ENCODE assay signal across 8 cellular contexts in the genomic region with DNA sequence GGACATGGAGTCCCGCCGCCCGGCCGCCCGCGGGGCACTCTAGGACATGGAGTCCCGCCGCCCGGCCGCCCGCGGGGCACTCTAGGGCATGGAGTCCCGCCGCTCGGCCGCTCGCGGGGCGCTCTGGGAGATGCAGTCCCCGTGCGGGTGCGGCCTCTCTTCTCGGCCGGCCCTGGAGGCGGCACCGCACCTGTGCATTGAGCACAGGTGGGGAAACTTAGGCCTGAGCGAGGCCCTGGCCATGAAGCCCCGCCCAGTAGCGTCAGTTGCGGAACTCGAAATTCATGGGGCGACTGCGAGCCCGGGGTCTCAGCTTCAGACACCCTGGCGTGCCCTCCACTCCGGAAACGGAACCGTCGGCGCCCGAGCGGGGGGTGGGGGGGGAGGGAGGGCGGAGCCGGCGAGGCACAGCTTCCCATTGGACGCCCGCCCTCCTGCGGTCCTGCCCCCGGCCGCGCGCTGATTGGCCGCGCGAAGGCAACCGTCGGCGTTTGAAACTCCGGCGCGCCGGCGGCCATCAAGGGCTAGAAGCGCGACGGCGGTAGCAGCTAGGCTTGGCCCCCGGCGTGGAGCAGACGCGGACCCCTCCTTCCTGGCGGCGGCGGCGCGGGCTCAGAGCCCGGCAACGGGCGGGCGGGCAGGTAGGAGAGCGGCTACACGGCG. TPM values are rescaled to one million over a fixed set of nuclear protein-coding genes. Genes with fewer than 3 reads are reported as not detected.
DNase-seq lines count a peak whose midpoint lies in the region; ATAC-seq and TF ChIP-seq lines count a peak whose summit lies in the region.

Gene TACC3 (plus strand): TSS at position 519 of the 663 bp plus-strand sequence. CDS start 1,901 bp downstream, outside the sequence.
A gene with protein sequence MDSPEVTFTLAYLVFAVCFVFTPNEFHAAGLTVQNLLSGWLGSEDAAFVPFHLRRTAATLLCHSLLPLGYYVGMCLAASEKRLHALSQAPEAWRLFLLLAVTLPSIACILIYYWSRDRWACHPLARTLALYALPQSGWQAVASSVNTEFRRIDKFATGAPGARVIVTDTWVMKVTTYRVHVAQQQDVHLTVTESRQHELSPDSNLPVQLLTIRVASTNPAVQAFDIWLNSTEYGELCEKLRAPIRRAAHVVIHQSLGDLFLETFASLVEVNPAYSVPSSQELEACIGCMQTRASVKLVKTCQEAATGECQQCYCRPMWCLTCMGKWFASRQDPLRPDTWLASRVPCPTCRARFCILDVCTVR (minus strand): TSS at position 321 of the 663 bp plus-strand sequence. CDS start 486 bp downstream, outside the sequence.

- DNase-seq in NCI-H1048 (lab: John Stamatoyannopoulos, UW) (peak; percentile 92), SK-N-MC (ENCODE audit: low read depth, low spot score) (peak; percentile 52), substantia nigra (lab: John Stamatoyannopoulos, UW) (peak; percentile 66 to 96 (median 92))
- DNase-seq in activated naive CD4-positive, alpha-beta T cell treated with anti-CD3 and anti-CD28 coated beads, Interleukin-2, amount 10 ng/mL, durations not matched to agents 7 days and 5 days: peak; percentile 97

- peak within 1 kb of the TSS; percentile 91 for H3K4me3 Mint-ChIP-seq in activated naive CD4-positive, alpha-beta T cell treated with anti-CD3 and anti-CD28 coated beads, Interleukin-2, amount 10 ng/mL, durations not matched to agents 7 days and 5 days

- CTCF ChIA-PET in activated naive CD4-positive, alpha-beta T cell treated with anti-CD3 and anti-CD28 coated beads, Interleukin-2, amount 10 ng/mL, durations not matched to agents 7 days and 5 days (lab: Charles Lee): interaction anchor here (1.4 to 2.6 kb wide), 2 partner anchors 9 to 28 kb away, joined by 3 to 11 read pairs; partner anchors contain the start of gene SLBP

- H3K9me3 Mint-ChIP-seq in activated naive CD4-positive, alpha-beta T cell treated with anti-CD3 and anti-CD28 coated beads, Interleukin-2, amount 10 ng/mL, durations not matched to agents 7 days and 5 days: no peaks in the 10 kb centered on the region

- H3K9ac ChIP-seq in SK-N-MC (ENCODE audit: insufficient read length): peak within 1 kb of the TSS; percentile 89

- H3K9me3 ChIP-seq in SK-N-MC (ENCODE audit: low read depth, low read length) (no peaks in the 10 kb centered on the region), gastroesophageal sphincter (no peaks in the 10 kb centered on the region), neutrophil (no peaks in the 10 kb centered on the region)

- H3K4me3 ChIP-seq in GM08714 (ENCODE audit: low read length): peak within 1 kb of the TSS; percentile 83
- peak within 1 kb of the TSS; percentile 92 for H3K4me3 ChIP-seq in SK-N-MC
- H3K4me3 ChIP-seq in gastroesophageal sphincter: peak within 1 kb of the TSS; percentile 53 to 89
- H3K4me3 ChIP-seq in neutrophil (ENCODE audit: low read depth in 1 of 2, low read length in 1 of 2): peak within 1 kb of the TSS; percentile 82 to 90

- H3K27ac Mint-ChIP-seq in activated naive CD4-positive, alpha-beta T cell treated with anti-CD3 and anti-CD28 coated beads, Interleukin-2, amount 10 ng/mL, durations not matched to agents 7 days and 5 days: peak within 1 kb of the TSS; percentile 100

- peaks cover 42% of the 10 kb centered on the region for H3K36me3 Mint-ChIP-seq in activated naive CD4-positive, alpha-beta T cell treated with anti-CD3 and anti-CD28 coated beads, Interleukin-2, amount 10 ng/mL, durations not matched to agents 7 days and 5 days

- H3K27me3 ChIP-seq in gastroesophageal sphincter: no peaks in the 10 kb centered on the region
- no peaks in the 10 kb centered on the region for H3K27me3 ChIP-seq in neutrophil

- TF ChIP-seq EP300 in gastroesophageal sphincter (IDR thresholded peaks at IDR 0.05): no peak

- TF ChIP-seq CTCF in gastroesophageal sphincter (IDR thresholded peaks at IDR 0.05) (peak in 1 of 4 experiments; percentile 9), neutrophil (IDR thresholded peaks at IDR 0.05) (no peak)

- H3K27ac ChIP-seq in SK-N-MC: peak within 1 kb of the TSS; percentile 70
- H3K27ac ChIP-seq in gastroesophageal sphincter: peak within 1 kb of the TSS; percentile 91 to 98 (median 92)
- peak within 1 kb of the TSS; percentile 98 for H3K27ac ChIP-seq in neutrophil
- peak within 1 kb of the TSS; percentile 82 for H3K27ac ChIP-seq in substantia nigra (ENCODE audit: low read depth, low read length, poor library complexity, severe bottlenecking)

- peaks cover 58% of the 10 kb centered on the region for H3K4me1 Mint-ChIP-seq in activated naive CD4-positive, alpha-beta T cell treated with anti-CD3 and anti-CD28 coated beads, Interleukin-2, amount 10 ng/mL, durations not matched to agents 7 days and 5 days

- no CpG with 5 or more reads among the region's 83 CpGs for WGBS in gastroesophageal sphincter (ENCODE audit: low coverage in 1 of 2), 2 donors

- H3K27me3 Mint-ChIP-seq in activated naive CD4-positive, alpha-beta T cell treated with anti-CD3 and anti-CD28 coated beads, Interleukin-2, amount 10 ng/mL, durations not matched to agents 7 days and 5 days: no peaks in the 10 kb centered on the region

- H3K36me3 ChIP-seq in SK-N-MC (ENCODE audit: insufficient read depth, low read length) (peaks cover 32% of the 10 kb centered on the region), gastroesophageal sphincter (peaks cover 0 to 48% of the 10 kb centered on the region in 2 donors), neutrophil (peaks cover 30% of the 10 kb centered on the region)

- peak; percentile 68 for ATAC-seq in HG02588 (IDR thresholded peaks at IDR 0.05; ENCODE audit: unreplicated experiment)
- peak; percentile 93 for ATAC-seq in gastroesophageal sphincter

- TF ChIP-seq POLR2A in gastroesophageal sphincter (IDR thresholded peaks at IDR 0.05): peak in 1 of 2 donors; percentile 29

- H3K4me1 ChIP-seq in gastroesophageal sphincter (peaks cover 0 to 60% (median 25%) of the 10 kb centered on the region in 3 donors), neutrophil (ENCODE audit: control insufficient read depth in 1 of 2, insufficient read depth in 1 of 2, low read depth in 1 of 2, low read length in 1 of 2) (peaks cover 66 to 74% of the 10 kb centered on the region in 2 experiments)

RNA-seq across cellular contexts. Expression of gene TACC3, which starts in this region (rescaled TPM):
- 1 to 10 TPM; 6.0 to 8.2 (median 7.1) TPM for total RNA-seq in gastroesophageal sphincter

RNA-seq across cellular contexts. Expression of the second gene that starts in this region (rescaled TPM):
- total RNA-seq in gastroesophageal sphincter: 10 to 100 TPM; 46.6 to 94.2 (median 64.6) TPM

Comparison
In these comparisons a context has a peak if more than half of its experiments do, and no peak if none do; other contexts are left out.
1. Peak in every context shown above with its lines: DNase-seq, ATAC-seq, H3K4me3 ChIP-seq and H3K27ac ChIP-seq.